In genomic region chr6:4776967-4777925, GRCh38 we compare ENCODE assay signal across 8 cellular contexts. TPM values are rescaled to one million over a fixed set of nuclear protein-coding genes. Genes with fewer than 3 reads are reported as not detected.
DNase-seq lines count a peak whose midpoint lies in the region; ATAC-seq, FAIRE-seq and TF ChIP-seq lines count a peak whose summit lies in the region.

No MANE protein-coding gene starts in this region.

- peak overlapping the region; percentile 15 for H3K27ac ChIP-seq in CD4-positive, CD25-positive, alpha-beta regulatory T cell (ENCODE audit: insufficient read depth, low read length, poor library complexity, severe bottlenecking)
- peak overlapping the region; percentile 40; the same call in 1 of the 2 replicates for H3K27ac ChIP-seq in SK-N-MC

- no peak for TF ChIP-seq CTCF in lower leg skin (IDR thresholded peaks at IDR 0.05)

- H3K4me3 ChIP-seq in CD4-positive, CD25-positive, alpha-beta regulatory T cell (ENCODE audit: low read depth, low read length), result peak overlapping the region; percentile 85
- peak overlapping the region; percentile 95 for H3K4me3 ChIP-seq in SK-N-MC
- peak overlapping the region; percentile 36 for H3K4me3 ChIP-seq in lower leg skin (ENCODE audit: low read depth, poor library complexity, severe bottlenecking)

- 0 out of 2 replicates have a peak, but pooled peaks have one; percentile 9 for TF ChIP-seq POLR2A in H54 (IDR thresholded peaks at IDR 0.05; ENCODE audit: low read depth, low read length)
- TF ChIP-seq POLR2A in lower leg skin (IDR thresholded peaks at IDR 0.05), result no peak

- peaks cover 0 to 9% (median 3%) of the 10 kb centered on the region in 7 donors for H3K9me3 Mint-ChIP-seq in CD4-positive, CD25-positive, alpha-beta regulatory T cell

- peaks cover 33 to 62% (median 51%) of the 10 kb centered on the region in 4 donors for H3K4me1 Mint-ChIP-seq in CD4-positive, CD25-positive, alpha-beta regulatory T cell

- ATAC-seq in CD4-positive, CD25-positive, alpha-beta regulatory T cell (ENCODE audit: low read depth in 2 of 2), result no peak
- ATAC-seq in GM18519 (IDR thresholded peaks at IDR 0.05; ENCODE audit: low FRiP score, unreplicated experiment), result no peak

- peaks cover 2% of the 10 kb centered on the region for H3K27me3 ChIP-seq in CD4-positive, CD25-positive, alpha-beta regulatory T cell (ENCODE audit: control insufficient read depth, insufficient read depth, low read length)

- no peaks in the 10 kb centered on the region for H3K36me3 Mint-ChIP-seq in CD4-positive, CD25-positive, alpha-beta regulatory T cell

- intact Hi-C loops in lower leg skin (cut with DNase I; ENCODE audit: low total_unique reads), result no loop called here

- peak overlapping the region; percentile 69 to 96 (median 90) for H3K4me3 Mint-ChIP-seq in CD4-positive, CD25-positive, alpha-beta regulatory T cell

- H3K27ac Mint-ChIP-seq in CD4-positive, CD25-positive, alpha-beta regulatory T cell, result peak overlapping the region; percentile 70 to 86 (median 86)

- DNase-seq in CD4-positive, CD25-positive, alpha-beta regulatory T cell, result peak in 2 of 3 donors; percentile 15 to 52
- DNase-seq in H54 (ENCODE audit: insufficient read length, low spot score), result peak; percentile 42
- no peak for DNase-seq in SK-N-MC (ENCODE audit: low read depth, low spot score)
- DNase-seq in central memory CD4-positive, alpha-beta T cell, result peak; percentile 8
- no peak for DNase-seq in lower leg skin (ENCODE audit: low spot score in 2 of 2)
- DNase-seq in stimulated activated naive CD4-positive, alpha-beta T cell treated with Interleukin-2 at 50 U/mL for 16 hours (lab: John Stamatoyannopoulos, UW), result peak; percentile 35
- no peak for DNase-seq in middle frontal gyrus (ENCODE audit: extremely low spot score, low spot score)

- peak overlapping the region; percentile 75 for H3K9ac ChIP-seq in SK-N-MC (ENCODE audit: insufficient read length)

- WGBS in lower leg skin, 2 donors, result 3% methylated on average over 31 of the region's 38 CpGs

- peaks cover 0 to 5% of the 10 kb centered on the region in 2 experiments for H3K9me3 ChIP-seq in CD4-positive, CD25-positive, alpha-beta regulatory T cell (ENCODE audit: control insufficient read depth in 2 of 2, low read length in 2 of 2)
- peaks cover 3% of the 10 kb centered on the region; the same call in 1 of the 2 replicates for H3K9me3 ChIP-seq in SK-N-MC (ENCODE audit: low read depth, low read length)

- FAIRE-seq in H54 (lab: Jason Lieb, UNC), result peak; percentile 6

- H3K27me3 Mint-ChIP-seq in CD4-positive, CD25-positive, alpha-beta regulatory T cell, result peaks cover 22% of the 10 kb centered on the region

- H3K4me1 ChIP-seq in CD4-positive, CD25-positive, alpha-beta regulatory T cell (ENCODE audit: control insufficient read depth, insufficient read depth, low read length, poor library complexity, severe bottlenecking), result peaks cover 53% of the 10 kb centered on the region

- H3K36me3 ChIP-seq in CD4-positive, CD25-positive, alpha-beta regulatory T cell (ENCODE audit: control insufficient read depth, insufficient read depth, low read length), result no peaks in the 10 kb centered on the region
- peaks cover 7% of the 10 kb centered on the region; the same call in 1 of the 2 replicates for H3K36me3 ChIP-seq in SK-N-MC (ENCODE audit: insufficient read depth, low read length)

RNA-seq across cellular contexts. Expression of gene CDYL, which starts 1.0 kb away (rescaled TPM):
- total RNA-seq in CD4-positive, CD25-positive, alpha-beta regulatory T cell, result 27.0 TPM
- 1 to 10 TPM; 3.1 to 5.0 (median 4.0) TPM for polyA plus RNA-seq in CD4-positive, CD25-positive, alpha-beta regulatory T cell
- total RNA-seq in lower leg skin, result 10 to 100 TPM; 32.1 to 61.4 (median 39.0) TPM

Comparison
In these comparisons a context has a peak if more than half of its experiments do, and no peak if none do; other contexts are left out.
1. DNase-seq: peak in CD4-positive, CD25-positive, alpha-beta regulatory T cell (2 of 3), H54 (single experiment), central memory CD4-positive, alpha-beta T cell (single experiment) and stimulated activated naive CD4-positive, alpha-beta T cell treated with Interleukin-2 at 50 U/mL for 16 hours (single experiment); none in SK-N-MC (single experiment), lower leg skin (0 of 2) and middle frontal gyrus (single experiment).
2. H3K4me3 ChIP-seq: peak in every context shown above with its lines; median percentile 95 in SK-N-MC; 85 in CD4-positive, CD25-positive, alpha-beta regulatory T cell; 36 in lower leg skin.